1 cellular context compared by ENCODE assay signal in the genomic region with DNA sequence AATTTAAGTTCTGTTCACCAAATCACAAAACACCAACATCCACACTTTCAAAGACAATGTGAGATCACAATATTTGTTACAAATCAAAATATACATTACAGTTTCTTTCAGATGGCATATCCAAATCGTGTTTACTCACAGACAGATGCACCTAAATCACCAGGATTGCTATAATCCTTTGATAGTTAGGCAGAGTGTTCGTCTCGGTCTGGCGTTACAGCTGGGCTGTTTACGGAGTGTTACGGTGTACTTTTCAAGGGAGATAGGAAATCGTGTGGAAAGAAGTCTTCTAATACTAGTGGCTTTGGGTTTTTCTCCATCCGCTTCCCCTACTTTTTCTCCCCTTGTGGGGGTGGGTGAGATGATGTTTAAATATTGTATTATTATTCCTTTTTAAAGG.
TF ChIP-seq lines count a peak whose summit lies in the region.

No MANE protein-coding gene starts in this region.

TF ChIP-seq in endothelial cell of umbilical vein, 7 proteins besides CTCF, POLR2A, EP300 and RAD21 (continued from another document):
- TF ChIP-seq POLR2AphosphoS5 (IDR thresholded peaks at IDR 0.05; ENCODE audit: insufficient read depth, low read depth, low read length) (no peak), FOS (IDR thresholded peaks at IDR 0.05; ENCODE audit: borderline replicate concordance, insufficient read depth, low read length) (no peak), EZH2 (IDR thresholded peaks at IDR 0.05; ENCODE audit: borderline replicate concordance, low read depth, low read length, severe bottlenecking) (no peak), MYC (IDR thresholded peaks at IDR 0.05; ENCODE audit: low read depth, low read length) (no peak), GATA2 (IDR thresholded peaks at IDR 0.05; ENCODE audit: insufficient read depth, insufficient read length, low read depth, low read length) (no peak)
